28 cellular contexts compared by ENCODE assay signal in the genomic region with DNA sequence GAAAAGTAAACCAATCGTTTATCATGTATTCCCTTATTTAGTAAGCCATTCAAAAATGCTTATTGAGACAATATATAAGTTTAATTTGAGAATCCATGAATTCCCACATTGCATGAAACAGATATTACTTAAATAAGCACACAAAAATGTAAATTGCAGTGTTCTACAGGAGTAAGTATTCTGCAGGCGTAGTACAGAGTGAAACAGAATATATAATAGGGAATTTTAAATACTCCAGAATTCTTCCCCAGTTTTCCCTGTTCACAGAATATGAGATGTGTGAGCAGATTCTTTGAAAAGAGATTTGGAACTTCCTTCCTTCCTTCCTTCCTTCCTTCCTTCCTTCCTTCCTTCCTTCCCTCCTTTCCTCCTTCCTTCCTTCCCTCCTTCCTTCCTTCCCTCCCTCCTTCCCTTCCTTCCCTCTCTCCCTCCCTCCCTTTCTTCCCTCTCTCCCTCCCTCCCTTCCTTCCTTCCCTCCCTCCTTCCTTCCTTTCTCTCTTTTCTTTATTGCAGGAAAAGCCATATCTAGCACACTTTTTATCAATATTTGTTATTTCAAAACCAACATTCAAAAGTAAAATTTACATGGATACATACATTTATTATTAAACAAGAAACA.
"Had no signal": no experiment of that assay in that cellular context is flagged by ENCODE, and none has a peak within 500 bp of the region (broad histone marks: within the 10 kb centered on the region; RNA-seq: fewer than 3 reads in every experiment).

No MANE protein-coding gene starts in this region.

- H3K27me3 ChIP-seq: colonic mucosa, dorsolateral prefrontal cortex, esophagus muscularis mucosa, esophagus squamous epithelium, foreskin keratinocyte, gastrocnemius medialis, gastroesophageal sphincter, heart left ventricle, heart right ventricle had no signal

- H3K36me3 ChIP-seq: colonic mucosa, esophagus muscularis mucosa, esophagus squamous epithelium, gastrocnemius medialis, gastroesophageal sphincter, heart left ventricle, heart right ventricle had no signal

- DNase-seq: colonic mucosa; cortex of kidney; dermis blood vessel endothelial cell; dorsolateral prefrontal cortex; effector CD4-positive, alpha-beta T cell; effector CD8-positive, alpha-beta T cell; effector memory CD4-positive, alpha-beta T cell; effector memory CD8-positive, alpha-beta T cell; endodermal cell; erythroblast; esophagus squamous epithelium; foreskin fibroblast; foreskin melanocyte; gastrocnemius medialis; glutamatergic neuron; head of caudate nucleus; heart left ventricle; heart right ventricle had no signal

- H3K9me3 ChIP-seq: colonic mucosa, esophagus muscularis mucosa, esophagus squamous epithelium, gastrocnemius medialis, gastroesophageal sphincter had no signal

- ATAC-seq: effector memory CD8-positive, alpha-beta T cell; esophagus mucosa; foreskin keratinocyte; gastrocnemius medialis; gastroesophageal sphincter; heart left ventricle; heart right ventricle had no signal

- H3K4me1 ChIP-seq: colonic mucosa, esophagus squamous epithelium, foreskin keratinocyte, gastrocnemius medialis, gastroesophageal sphincter, heart left ventricle, heart right ventricle had no signal

- FAIRE-seq: colon, endometrium, endothelial cell of umbilical vein, frontal cortex had no signal

- H3K27ac ChIP-seq: colonic mucosa, coronary artery, dorsolateral prefrontal cortex, epithelial cell of prostate, esophagus muscularis mucosa, esophagus squamous epithelium, foreskin keratinocyte, gastrocnemius medialis, gastroesophageal sphincter, heart left ventricle, heart right ventricle had no signal

- H3K4me3 ChIP-seq: colonic mucosa, coronary artery, dorsolateral prefrontal cortex, esophagus muscularis mucosa, esophagus squamous epithelium, gastrocnemius medialis, gastroesophageal sphincter, heart left ventricle, heart right ventricle had no signal
